1 cellular context compared by ENCODE assay signal in genomic region chr9:87613265-87614111, GRCh38.
TF ChIP-seq lines count a peak whose summit lies in the region.

No MANE protein-coding gene starts in this region.

TF ChIP-seq in HepG2, 621 proteins besides CTCF, POLR2A, EP300 and RAD21 (continued from another document and continues in another):
- TF ChIP-seq ZNF407 (CRISPR knock-in tag; IDR thresholded peaks at IDR 0.05; ENCODE audit: not compliant biosample characterization) (no peak), KDM3A (CRISPR knock-in tag; IDR thresholded peaks at IDR 0.05; ENCODE audit: low read depth) (no peak), GTF2F1 (IDR thresholded peaks at IDR 0.05; ENCODE audit: low read length) (no peak), ZC3H13 (CRISPR knock-in tag; IDR thresholded peaks at IDR 0.05) (no peak), ZNF558 (CRISPR knock-in tag; IDR thresholded peaks at IDR 0.05; ENCODE audit: borderline replicate concordance) (no peak), ZNF337 (CRISPR knock-in tag; IDR thresholded peaks at IDR 0.05; ENCODE audit: borderline replicate concordance, low read depth) (no peak), GZF1 (CRISPR knock-in tag; IDR thresholded peaks at IDR 0.05) (no peak), ZNF280B (CRISPR knock-in tag; IDR thresholded peaks at IDR 0.05; ENCODE audit: borderline replicate concordance) (no peak), KIAA2018 (CRISPR knock-in tag; IDR thresholded peaks at IDR 0.05; ENCODE audit: borderline replicate concordance) (no peak), IRF2 (CRISPR knock-in tag; IDR thresholded peaks at IDR 0.05) (peak; percentile 69; the same call in 1 of the 2 replicates), UBTF (CRISPR knock-in tag; IDR thresholded peaks at IDR 0.05) (no peak), CHCHD3 (CRISPR knock-in tag; IDR thresholded peaks at IDR 0.05) (no peak), ZNF678 (CRISPR knock-in tag; IDR thresholded peaks at IDR 0.05) (no peak), NFE2L2 (IDR thresholded peaks at IDR 0.05; ENCODE audit: low read length) (no peak), ZNF562 (CRISPR knock-in tag; IDR thresholded peaks at IDR 0.05; ENCODE audit: borderline replicate concordance) (no peak), ZNF350 (CRISPR knock-in tag; IDR thresholded peaks at IDR 0.05; ENCODE audit: borderline replicate concordance, low read depth) (no peak), RXRA (CRISPR knock-in tag; IDR thresholded peaks at IDR 0.05) (no peak), ZBTB39 (CRISPR knock-in tag; IDR thresholded peaks at IDR 0.05) (no peak), CSRNP1 (CRISPR knock-in tag; IDR thresholded peaks at IDR 0.05) (no peak), FUBP1 (CRISPR knock-in tag; IDR thresholded peaks at IDR 0.05; ENCODE audit: borderline replicate concordance) (no peak), ZNF296 (CRISPR knock-in tag; conservative IDR thresholded peaks at IDR 0.05) (no peak), NR0B2 (CRISPR knock-in tag; IDR thresholded peaks at IDR 0.05) (no peak)
